8 cellular contexts compared by ENCODE assay signal in genomic region chr21:42892931-42893660, GRCh38. TPM values are rescaled to one million over a fixed set of nuclear protein-coding genes. Genes with fewer than 3 reads are reported as not detected.
DNase-seq lines count a peak whose midpoint lies in the region; ATAC-seq and TF ChIP-seq lines count a peak whose summit lies in the region.

Gene NDUFV3, plus strand, starts transcription at chr21:42893309. Its CDS starts 25 bp downstream, at chr21:42893334.

- DNase-seq in C1 segment of cervical spinal cord (lab: John Stamatoyannopoulos, UW) = peak; percentile 92 to 100 (median 98)
- DNase-seq in NCI-H748 treated with DMSO at 0.1 percent for 48 hours (lab: John Stamatoyannopoulos, UW) = peak; percentile 92
- peak; percentile 100 for DNase-seq in activated CD4-positive, alpha-beta T cell treated with anti-CD3 and anti-CD28 coated beads, Interleukin-2, amount 50 U/mL, for 24 hours (ENCODE audit: low read depth in 1 of 2, low spot score in 1 of 2)
- DNase-seq in left lung = peak; percentile 100
- DNase-seq in stimulated activated CD4-positive, alpha-beta T cell treated with anti-CD3 and anti-CD28 coated beads, Interleukin-2, amount 100 ng/mL, for 48 hours = peak; percentile 100

- H3K27me3 ChIP-seq in left lung = no peaks in the 10 kb centered on the region

- no peaks in the 10 kb centered on the region for H3K9me3 ChIP-seq in left lung

- peak within 1 kb of the TSS; percentile 80 for H3K4me3 Mint-ChIP-seq in dendritic cell treated with granulocyte-macrophage colony-stimulating factor and Interleukin-4, amounts not matched to agents 40 ng/mL and 50 ng/mL, for 4 days

- H3K4me1 Mint-ChIP-seq in dendritic cell treated with granulocyte-macrophage colony-stimulating factor and Interleukin-4, amounts not matched to agents 40 ng/mL and 50 ng/mL, for 4 days (ENCODE audit: low read depth) = peaks cover 13% of the 10 kb centered on the region

- H3K36me3 ChIP-seq in left lung = peaks cover 0 to 18% of the 10 kb centered on the region in 2 donors

- peaks cover 0 to 17% of the 10 kb centered on the region in 2 donors for H3K4me1 ChIP-seq in left lung

- H3K27me3 Mint-ChIP-seq in dendritic cell treated with granulocyte-macrophage colony-stimulating factor and Interleukin-4, amounts not matched to agents 40 ng/mL and 50 ng/mL, for 4 days = no peaks in the 10 kb centered on the region

- ATAC-seq in GM19372 (IDR thresholded peaks at IDR 0.05; ENCODE audit: low read depth, unreplicated experiment) (peak; percentile 88), HG03558 (IDR thresholded peaks at IDR 0.05; ENCODE audit: extremely low read depth, unreplicated experiment) (peak; percentile 68), left lung (peak; percentile 98)

- peak within 1 kb of the TSS; percentile 98 for H3K27ac Mint-ChIP-seq in dendritic cell treated with granulocyte-macrophage colony-stimulating factor and Interleukin-4, amounts not matched to agents 40 ng/mL and 50 ng/mL, for 4 days

- peaks cover 41% of the 10 kb centered on the region for H3K36me3 Mint-ChIP-seq in dendritic cell treated with granulocyte-macrophage colony-stimulating factor and Interleukin-4, amounts not matched to agents 40 ng/mL and 50 ng/mL, for 4 days (ENCODE audit: low read depth)

- TF ChIP-seq CTCF in left lung (IDR thresholded peaks at IDR 0.05) = no peak

- peak within 1 kb of the TSS; percentile 95 to 97 for H3K27ac ChIP-seq in left lung

- intact Hi-C loops in dendritic cell treated with granulocyte-macrophage colony-stimulating factor and Interleukin-4, amounts not matched to agents 40 ng/mL and 50 ng/mL, for 4 days (cut with micrococcal nuclease) = loop anchor here (5.0 kb wide), 1 partner anchor 79 kb away; the partner anchor contains the start of gene PKNOX1
- intact Hi-C loops in left lung (cut with DNase I) = no loop called here

- H3K9me3 Mint-ChIP-seq in dendritic cell treated with granulocyte-macrophage colony-stimulating factor and Interleukin-4, amounts not matched to agents 40 ng/mL and 50 ng/mL, for 4 days = no peaks in the 10 kb centered on the region

- H3K4me3 ChIP-seq in left lung = peak within 1 kb of the TSS; percentile 72 to 93

RNA-seq across cellular contexts. Expression of gene NDUFV3, which starts in this region (rescaled TPM):
- 10 to 100 TPM; 36.6 to 37.9 TPM for total RNA-seq in left lung

Comparison
In these comparisons a context has a peak if more than half of its experiments do, and no peak if none do; other contexts are left out.
1. Peak in every context shown above with its lines: DNase-seq, ATAC-seq, H3K4me3 ChIP-seq and H3K27ac ChIP-seq.